ENCODE assay signal across 21 cellular contexts in genomic region chr3:71949403-71949802, GRCh38.
"Had no signal": no experiment of that assay in that cellular context is flagged by ENCODE, and none has a peak within 500 bp of the region (broad histone marks: within the 10 kb centered on the region; RNA-seq: fewer than 3 reads in every experiment).

No MANE protein-coding gene starts in this region.

- H3K27me3 ChIP-seq: body of pancreas, thyroid gland had no signal

- H3K4me3 ChIP-seq: body of pancreas, heart left ventricle, lower lobe of right lung, thyroid gland, upper lobe of right lung had no signal

- DNase-seq: activated CD4-positive, alpha-beta T cell treated with anti-CD3 and anti-CD28 coated beads, Interleukin-2, amount 10 ng/mL, durations not matched to agents 7 days and 5 days; activated CD4-positive, CD25-positive, alpha-beta regulatory T cell treated with anti-CD3 and anti-CD28 coated beads, Interleukin-2, amount 50 U/mL, for 72 hours; activated CD8-positive, alpha-beta memory T cell treated with anti-CD3 and anti-CD28 coated beads, Interleukin-2, amount 10 ng/mL, durations not matched to agents 7 days and 5 days; activated CD8-positive, alpha-beta T cell treated with anti-CD3 and anti-CD28 coated beads for 36 hours; activated effector memory CD4-positive, alpha-beta T cell treated with anti-CD3 and anti-CD28 coated beads, Interleukin-2, amount 50 U/mL, for 16 hours; activated naive CD4-positive, alpha-beta T cell treated with anti-CD3 and anti-CD28 coated beads, Interleukin-2, amount 50 U/mL, for 16 hours; activated naive CD8-positive, alpha-beta T cell treated with anti-CD3 and anti-CD28 coated beads, Interleukin-2, amount 50 U/mL, for 24 hours; activated T-cell treated with anti-CD3 and anti-CD28 coated beads for 4 hours; body of pancreas; heart left ventricle; islet precursor cell; left cardiac atrium; lower lobe of right lung; naive thymus-derived CD8-positive, alpha-beta T cell; retina; stimulated activated CD4-positive, alpha-beta T cell treated with anti-CD3 and anti-CD28 coated beads, Interleukin-12 subunit alpha, Interleukin-12 subunit beta, amount 100 ng/mL, for 4 hours; substantia nigra; thyroid gland; upper lobe of right lung; WERI-Rb-1 had no signal

- ATAC-seq: activated CD8-positive, alpha-beta memory T cell treated with anti-CD3 and anti-CD28 coated beads, Interleukin-2, amount 10 ng/mL, durations not matched to agents 7 days and 5 days; activated CD8-positive, alpha-beta T cell treated with anti-CD3 and anti-CD28 coated beads for 36 hours; activated naive CD8-positive, alpha-beta T cell treated with anti-CD3 and anti-CD28 coated beads, Interleukin-2, amount 50 U/mL, for 24 hours; body of pancreas; heart left ventricle; left cardiac atrium; lower lobe of right lung; naive thymus-derived CD8-positive, alpha-beta T cell; upper lobe of right lung had no signal

- H3K27ac ChIP-seq: body of pancreas, epithelial cell of prostate, heart left ventricle, lower lobe of right lung, thyroid gland, upper lobe of right lung, WERI-Rb-1 had no signal

- H3K36me3 ChIP-seq: heart left ventricle, lower lobe of right lung, thyroid gland, upper lobe of right lung, WERI-Rb-1 had no signal

- H3K4me1 ChIP-seq: body of pancreas, heart left ventricle, lower lobe of right lung, thyroid gland, upper lobe of right lung had no signal

- H3K9me3 ChIP-seq: body of pancreas, heart left ventricle, lower lobe of right lung, thyroid gland, upper lobe of right lung had no signal
